In the genomic region with DNA sequence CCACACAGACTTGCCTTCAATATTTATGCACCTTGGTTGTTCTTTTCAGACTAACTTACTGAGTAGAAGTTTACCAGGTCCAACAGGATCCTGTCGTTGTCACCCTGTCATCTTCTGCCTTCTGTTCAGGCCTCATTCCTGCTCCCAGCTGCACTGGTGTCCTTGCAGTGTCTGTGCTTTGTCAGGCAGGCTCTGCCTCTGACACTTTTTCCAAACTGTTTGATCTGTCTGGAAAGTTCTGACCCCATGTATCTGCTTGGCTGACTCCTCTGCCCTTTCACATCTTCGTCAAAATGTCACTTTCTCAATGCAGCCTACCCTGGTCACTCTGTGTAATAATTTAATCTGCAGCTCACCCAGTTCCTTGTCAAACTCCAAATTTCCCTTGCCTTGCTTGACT, we compare ENCODE assay signal across 10 cellular contexts. TPM values are rescaled to one million over a fixed set of nuclear protein-coding genes. Genes with fewer than 3 reads are reported as not detected.
"Had no signal": no experiment of that assay in that cellular context is flagged by ENCODE, and none has a peak within 500 bp of the region (broad histone marks: within the 10 kb centered on the region; RNA-seq: fewer than 3 reads in every experiment).

No MANE protein-coding gene starts in this region.

- H2AFZ ChIP-seq: GM23338 had no signal

- DNase-seq: H7, HFFc6, IMR-90, KBM-7 had no signal

- H3K4me3 ChIP-seq: GM23338, HAP-1 had no signal

- H3K27ac Mint-ChIP-seq: GM23338, HFFc6 had no signal

- H3K4me1 ChIP-seq: HAP-1 had no signal

- ATAC-seq: GM23338, HCT116 had no signal

- H3K4me2 ChIP-seq: GM23338 had no signal

- H3K27ac ChIP-seq: HL-60 had no signal

- H3K4me3 Mint-ChIP-seq: GM23338, HFFc6 had no signal

- H3K36me3 ChIP-seq: HAP-1 had no signal

- H3K9me3 Mint-ChIP-seq: GM23338, HFFc6 had no signal

- H3K9me3 ChIP-seq: HAP-1 had no signal

- H3K4me1 Mint-ChIP-seq: GM23338 had no signal

RNA-seq across cellular contexts. Expression of gene PAGE2, which starts 9.9 kb away (rescaled TPM):
- total RNA-seq: GM23338, H7, HT1080, IMR-90 had no signal
- polyA plus RNA-seq: GM23338, IMR-90 had no signal

RNA-seq across cellular contexts. Expression of gene PAGE2B, which starts 23.9 kb away (rescaled TPM):
- total RNA-seq: GM23338, H4, H7, HFFc6, HT1080, IMR-90 had no signal
- polyA plus RNA-seq: GM23338, IMR-90 had no signal
